ENCODE assay signal across 8 cellular contexts in genomic region chr14:90903101-90903500, GRCh38.
DNase-seq lines count a peak whose midpoint lies in the region; ATAC-seq lines count a peak whose summit lies in the region.

No MANE protein-coding gene starts in this region.

- ATAC-seq in HG02798 (IDR thresholded peaks at IDR 0.05; ENCODE audit: poor library complexity, unreplicated experiment) (peak; percentile 66), HG02840 (IDR thresholded peaks at IDR 0.05; ENCODE audit: low FRiP score, unreplicated experiment) (no peak)

- H3K36me3 ChIP-seq in mesenchymal stem cell (ENCODE audit: control insufficient read depth in 1 of 2, insufficient read depth in 2 of 2, low read depth in 1 of 2, low read length in 2 of 2): no peaks in the 10 kb centered on the region

- no peak overlapping the region for H4K8ac ChIP-seq in mesenchymal stem cell (ENCODE audit: low read length)

- DNase-seq in DMS53 (lab: John Stamatoyannopoulos, UW): peak; percentile 62
- DNase-seq in NCI-H446 treated with DMSO at 0.1 percent for 48 hours (lab: John Stamatoyannopoulos, UW): peak; percentile 43
- peak; percentile 47 to 65 for DNase-seq in activated CD4-positive, alpha-beta T cell treated with anti-CD3 and anti-CD28 coated beads, Interleukin-2, amount 50 U/mL, for 48 hours
- peak; percentile 17 for DNase-seq in effector CD8-positive, alpha-beta T cell (lab: John Stamatoyannopoulos, UW)
- DNase-seq in mesenchymal stem cell: peak; percentile 65
- DNase-seq in stimulated activated CD8-positive, alpha-beta memory T cell treated with anti-CD3 and anti-CD28 coated beads, Interleukin-4, amount 100 ng/mL, for 24 hours (ENCODE audit: low read depth): peak; percentile 31

- H3K79me1 ChIP-seq in mesenchymal stem cell (replicated peaks; ENCODE audit: low read length, poor library complexity, severe bottlenecking): no peaks in the 10 kb centered on the region

- WGBS in mesenchymal stem cell: 0% methylated on average over 1 of the region's 1 CpG

- H2BK12ac ChIP-seq in mesenchymal stem cell (ENCODE audit: low read length in 2 of 2): no peak overlapping the region

- H3K23ac ChIP-seq in mesenchymal stem cell (ENCODE audit: low read length in 2 of 2): no peak overlapping the region

- H3K14ac ChIP-seq in mesenchymal stem cell (ENCODE audit: low read length in 2 of 2): no peak overlapping the region

- no peak overlapping the region for H4K91ac ChIP-seq in mesenchymal stem cell (ENCODE audit: low read length)

- H3K9me3 ChIP-seq in mesenchymal stem cell (ENCODE audit: control insufficient read depth, low read length): no peaks in the 10 kb centered on the region

- H2BK15ac ChIP-seq in mesenchymal stem cell (ENCODE audit: low read depth, poor library complexity, severe bottlenecking): no peak overlapping the region

- H2BK120ac ChIP-seq in mesenchymal stem cell (ENCODE audit: low read depth, low read length): no peak overlapping the region

- no peaks in the 10 kb centered on the region for H3K27me3 ChIP-seq in mesenchymal stem cell (ENCODE audit: control insufficient read depth in 1 of 2, insufficient read depth in 1 of 2, low read length in 2 of 2)

- H3K9ac ChIP-seq in mesenchymal stem cell (ENCODE audit: low read length): no peak overlapping the region

- no peak overlapping the region for H3K4ac ChIP-seq in mesenchymal stem cell (ENCODE audit: low read depth in 1 of 2, low read length in 2 of 2)

- no peak overlapping the region for H3K27ac ChIP-seq in mesenchymal stem cell (ENCODE audit: low read length, poor library complexity, severe bottlenecking)

- no peak overlapping the region for H2AFZ ChIP-seq in mesenchymal stem cell (ENCODE audit: low read depth, low read length)

- no peak overlapping the region for H2BK5ac ChIP-seq in mesenchymal stem cell (ENCODE audit: low read depth, low read length, poor library complexity, severe bottlenecking)

- H3K4me2 ChIP-seq in mesenchymal stem cell (ENCODE audit: low read length, poor library complexity, severe bottlenecking): no peak overlapping the region

- H3K4me3 ChIP-seq in mesenchymal stem cell (ENCODE audit: insufficient read depth in 1 of 2, low read depth in 1 of 2, low read length in 2 of 2): no peak overlapping the region

- no peak overlapping the region for H3K18ac ChIP-seq in mesenchymal stem cell (ENCODE audit: low read depth in 1 of 2, low read length in 2 of 2)

- H2AK5ac ChIP-seq in mesenchymal stem cell (ENCODE audit: low read length, severe bottlenecking): no peak overlapping the region

- H3K4me1 ChIP-seq in mesenchymal stem cell (ENCODE audit: control insufficient read depth, insufficient read depth, low read depth, low read length): no peaks in the 10 kb centered on the region
